In the genomic region with DNA sequence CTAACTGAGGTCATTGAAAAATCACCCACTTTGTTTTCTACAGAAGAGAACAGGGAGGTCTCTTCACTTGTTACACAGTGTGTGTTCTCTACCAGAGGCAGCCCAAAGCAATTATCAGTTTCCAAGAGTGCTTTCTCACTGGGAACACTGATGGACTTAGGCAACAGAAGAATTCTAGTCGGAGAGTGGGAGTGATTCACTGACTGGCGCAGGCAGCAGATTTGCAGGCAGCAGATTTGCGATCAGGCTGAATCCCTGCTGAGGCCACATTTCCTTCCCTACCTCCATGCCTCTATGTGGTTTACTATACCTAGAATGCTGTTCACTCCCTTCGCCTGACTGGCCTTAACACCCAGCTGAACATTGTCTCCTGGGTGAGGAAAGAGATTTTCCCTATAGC, we compare ENCODE assay signal across 12 cellular contexts. TPM values are rescaled to one million over a fixed set of nuclear protein-coding genes. Genes with fewer than 3 reads are reported as not detected.
A peak's percentile ranks its signal among the peaks of the same experiment; 100 is the strongest.
DNase-seq lines count a peak whose midpoint lies in the region; TF ChIP-seq lines count a peak whose summit lies in the region.
"Had no signal": no experiment of that assay in that cellular context is flagged by ENCODE, and none has a peak within 500 bp of the region (broad histone marks: within the 10 kb centered on the region; RNA-seq: fewer than 3 reads in every experiment).

No MANE protein-coding gene starts in this region.

- H3K27me3 Mint-ChIP-seq in T-helper 2 cell treated with Interferon-gamma antibody and Interleukin-4, amounts not matched to agents 5 μg/mL and 100 μg/mL, for 36 hours (ENCODE audit: low read depth), result no peaks in the 10 kb centered on the region
- H3K27me3 Mint-ChIP-seq in chondrocyte (ENCODE audit: low read depth), result no peaks in the 10 kb centered on the region

- TF ChIP-seq CTCF in chondrocyte (IDR thresholded peaks at IDR 0.05), result no peak

- peaks cover 32% of the 10 kb centered on the region for H3K4me1 Mint-ChIP-seq in T-helper 2 cell treated with Interferon-gamma antibody and Interleukin-4, amounts not matched to agents 5 μg/mL and 100 μg/mL, for 36 hours (ENCODE audit: low read depth)
- peaks cover 29% of the 10 kb centered on the region for H3K4me1 Mint-ChIP-seq in chondrocyte (ENCODE audit: low read depth)
- H3K4me1 Mint-ChIP-seq: H9 had no signal

- H3K4me3 Mint-ChIP-seq in T-helper 2 cell treated with Interferon-gamma antibody and Interleukin-4, amounts not matched to agents 5 μg/mL and 100 μg/mL, for 36 hours, result peak overlapping the region; percentile 35
- no peak overlapping the region for H3K4me3 Mint-ChIP-seq in chondrocyte (ENCODE audit: unreplicated experiment)
- H3K4me3 Mint-ChIP-seq: H9 had no signal

- DNase-seq in T-helper 2 cell treated with Interferon-gamma antibody and Interleukin-4, amounts not matched to agents 5 μg/mL and 100 μg/mL, for 36 hours (ENCODE audit: low spot score), result no peak
- DNase-seq in T-helper 2 cell (no peak), RPMI7951 (ENCODE audit: low read depth) (peak; percentile 68), chondrocyte (ENCODE audit: low spot score) (no peak), pons (ENCODE audit: low spot score) (peak; percentile 39), HEK293T (ENCODE audit: extremely low spot score) (no peak), kidney glomerular epithelial cell (lab: John Stamatoyannopoulos, UW) (no peak), NCI-H69 (lab: John Stamatoyannopoulos, UW) (no peak)
- DNase-seq: ACHN, H9, NCI-H774, T-helper 9 cell had no signal

- H3K9me3 Mint-ChIP-seq in T-helper 2 cell treated with Interferon-gamma antibody and Interleukin-4, amounts not matched to agents 5 μg/mL and 100 μg/mL, for 36 hours, result no peaks in the 10 kb centered on the region
- H3K9me3 Mint-ChIP-seq in chondrocyte (ENCODE audit: low read depth), result no peaks in the 10 kb centered on the region
- H3K9me3 Mint-ChIP-seq: H9 had no signal

- no peak overlapping the region for H3K27ac Mint-ChIP-seq in T-helper 2 cell treated with Interferon-gamma antibody and Interleukin-4, amounts not matched to agents 5 μg/mL and 100 μg/mL, for 36 hours
- peak overlapping the region; percentile 22 for H3K27ac Mint-ChIP-seq in chondrocyte (ENCODE audit: unreplicated experiment)
- H3K27ac Mint-ChIP-seq: H9 had no signal

- CTCF ChIA-PET in HEK293T (lab: Yijun Ruan, JAX), result no interaction called here

- POLR2A ChIA-PET in HEK293T (lab: Yijun Ruan, JAX), result no interaction called here

- H3K36me3 Mint-ChIP-seq in T-helper 2 cell treated with Interferon-gamma antibody and Interleukin-4, amounts not matched to agents 5 μg/mL and 100 μg/mL, for 36 hours (ENCODE audit: low read depth), result peaks cover 64% of the 10 kb centered on the region
- H3K36me3 Mint-ChIP-seq in chondrocyte (ENCODE audit: low read depth), result no peaks in the 10 kb centered on the region

TF ChIP-seq in HEK293T, 16 proteins besides CTCF, POLR2A, EP300 and RAD21:
- TF ChIP-seq BHLHE40 (IDR thresholded peaks at IDR 0.05; ENCODE audit: borderline replicate concordance), result no peak
- no peak for TF ChIP-seq FOXK2 (IDR thresholded peaks at IDR 0.05)
- TF ChIP-seq FOXM1 (IDR thresholded peaks at IDR 0.05; ENCODE audit: borderline replicate concordance), result no peak
- TF ChIP-seq SUZ12 (IDR thresholded peaks at IDR 0.05), result no peak
- TF ChIP-seq ELF4 (IDR thresholded peaks at IDR 0.05), result no peak
- TF ChIP-seq, protein P1, sequence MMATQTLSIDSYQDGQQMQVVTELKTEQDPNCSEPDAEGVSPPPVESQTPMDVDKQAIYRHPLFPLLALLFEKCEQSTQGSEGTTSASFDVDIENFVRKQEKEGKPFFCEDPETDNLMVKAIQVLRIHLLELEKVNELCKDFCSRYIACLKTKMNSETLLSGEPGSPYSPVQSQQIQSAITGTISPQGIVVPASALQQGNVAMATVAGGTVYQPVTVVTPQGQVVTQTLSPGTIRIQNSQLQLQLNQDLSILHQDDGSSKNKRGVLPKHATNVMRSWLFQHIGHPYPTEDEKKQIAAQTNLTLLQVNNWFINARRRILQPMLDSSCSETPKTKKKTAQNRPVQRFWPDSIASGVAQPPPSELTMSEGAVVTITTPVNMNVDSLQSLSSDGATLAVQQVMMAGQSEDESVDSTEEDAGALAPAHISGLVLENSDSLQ (IDR thresholded peaks at IDR 0.05), result no peak
- TF ChIP-seq TARDBP (IDR thresholded peaks at IDR 0.05), result no peak
- TF ChIP-seq L3MBTL2 (conservative IDR thresholded peaks at IDR 0.05), result no peak
- TF ChIP-seq HDGF (IDR thresholded peaks at IDR 0.05; ENCODE audit: borderline replicate concordance), result no peak
- no peak for TF ChIP-seq ZNF384 (IDR thresholded peaks at IDR 0.05)
- no peak for TF ChIP-seq SP1 (IDR thresholded peaks at IDR 0.05)
- TF ChIP-seq LEF1 (IDR thresholded peaks at IDR 0.05; ENCODE audit: borderline replicate concordance), result no peak
- TF ChIP-seq ARNT (IDR thresholded peaks at IDR 0.05), result no peak
- TF ChIP-seq NFRKB (IDR thresholded peaks at IDR 0.05), result no peak
- TF ChIP-seq CTBP1 (IDR thresholded peaks at IDR 0.05; ENCODE audit: borderline replicate concordance), result no peak
- TF ChIP-seq FOXA1 (IDR thresholded peaks at IDR 0.05), result no peak

RNA-seq across cellular contexts. Expression of a gene that starts 6.6 kb away (rescaled TPM):
- total RNA-seq in RPMI7951 (2014; rRNA removed; shearing (Covaris generic)), result 20.5 and 40.0 TPM in 2 replicates
- 7.9 to 18.1 TPM (median 14.5 TPM) in 3 replicates for total RNA-seq in chondrocyte

Comparison
In these comparisons a context has a peak if more than half of its experiments do, and no peak if none do; other contexts are left out.
1. DNase-seq: peak in RPMI7951 (single experiment) and pons (single experiment); none in T-helper 2 cell treated with Interferon-gamma antibody and Interleukin-4, amounts not matched to agents 5 μg/mL and 100 μg/mL, for 36 hours (single experiment), T-helper 2 cell (0 of 5), chondrocyte (single experiment), HEK293T (single experiment), kidney glomerular epithelial cell (single experiment) and NCI-H69 (single experiment).